Comparison of ENCODE assay signal across 23 cellular contexts in the genomic region with DNA sequence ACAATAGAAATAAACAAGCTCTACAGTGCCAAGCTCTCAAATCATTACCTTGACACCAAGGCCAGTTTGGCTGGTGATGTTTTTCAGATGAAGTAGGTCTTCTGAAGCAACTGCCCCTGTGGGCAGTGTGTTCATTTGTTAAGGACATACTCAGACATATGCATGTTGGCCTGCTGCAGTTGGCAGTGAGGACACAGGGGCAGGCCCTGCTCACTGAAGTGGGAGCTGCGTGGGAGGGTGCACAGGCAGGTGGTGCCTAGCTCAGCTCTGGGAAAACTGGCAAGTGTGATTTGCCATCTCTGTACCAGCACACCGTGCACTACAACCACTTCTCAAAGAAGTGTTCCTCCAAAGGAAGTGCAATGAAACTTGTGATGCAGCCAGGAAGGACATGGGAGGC. TPM values are rescaled to one million over a fixed set of nuclear protein-coding genes. Genes with fewer than 3 reads are reported as not detected.
DNase-seq lines count a peak whose midpoint lies in the region; ATAC-seq and TF ChIP-seq lines count a peak whose summit lies in the region.
"Had no signal": no experiment of that assay in that cellular context is flagged by ENCODE, and none has a peak within 500 bp of the region (broad histone marks: within the 10 kb centered on the region; RNA-seq: fewer than 3 reads in every experiment).

No MANE protein-coding gene starts in this region.

- TF ChIP-seq CTCF in lower lobe of right lung (IDR thresholded peaks at IDR 0.05) (no peak), upper lobe of left lung (IDR thresholded peaks at IDR 0.05) (no peak)

- TF ChIP-seq EP300 in upper lobe of left lung (IDR thresholded peaks at IDR 0.05): no peak

- H3K9me2 ChIP-seq in Karpas-422 (replicated peaks; ENCODE audit: insufficient read depth, low read length): no peaks in the 10 kb centered on the region

- 14 to 42% methylated on average over 1 to 2 of the region's 2 CpGs for WGBS in upper lobe of left lung, 2 donors

- peak overlapping the region; percentile 30 for H3K4me2 ChIP-seq in Karpas-422 (ENCODE audit: low read depth, low read length, poor library complexity, severe bottlenecking)
- H3K4me2 ChIP-seq: PC-9 had no signal

- H3K4me3 ChIP-seq in Karpas-422 (ENCODE audit: low read length) (0 out of 2 replicates have a peak overlapping the region, but pooled peaks have one; percentile 27), lower lobe of right lung (no peak overlapping the region), upper lobe of left lung (no peak overlapping the region)
- H3K4me3 ChIP-seq: PC-9, SJCRH30 had no signal

- no peak overlapping the region for H2AFZ ChIP-seq in Karpas-422 (ENCODE audit: low read length)
- H2AFZ ChIP-seq: PC-9 had no signal

- H3K4me1 ChIP-seq in Karpas-422 (ENCODE audit: low read length): peaks cover 32% of the 10 kb centered on the region
- H3K4me1 ChIP-seq in lower lobe of right lung: peaks cover 14% of the 10 kb centered on the region
- peaks cover 0 to 23% (median 14%) of the 10 kb centered on the region in 4 donors for H3K4me1 ChIP-seq in upper lobe of left lung
- H3K4me1 ChIP-seq: SJCRH30 had no signal

- peak; percentile 54 to 62 for ATAC-seq in lower lobe of right lung
- ATAC-seq in upper lobe of left lung (ENCODE audit: low FRiP score in 2 of 2): no peak
- ATAC-seq in HG02642 (IDR thresholded peaks at IDR 0.05; ENCODE audit: poor library complexity, unreplicated experiment): no peak

- no peak for DNase-seq in Karpas-422
- DNase-seq in dermis blood vessel endothelial cell: peak; percentile 22
- DNase-seq in lower lobe of right lung: no peak
- DNase-seq in upper lobe of left lung: peak; percentile 8 to 48
- DNase-seq in NCI-H446 treated with DMSO at 0.1 percent for 48 hours (lab: John Stamatoyannopoulos, UW): no peak
- no peak for DNase-seq in GF-D8 (lab: John Stamatoyannopoulos, UW)
- DNase-seq: ACHN; CD4-positive, CD25-positive, alpha-beta regulatory T cell; COR-L47; DMS 273 treated with DMSO at 0.1 percent for 48 hours; DND-41; H7; HFFc6; Kasumi-1; MM.1S; NCI-H1105 treated with DMSO at 0.1 percent for 48 hours; NCI-H1694; NCI-H2081 treated with DMSO at 0.1 percent for 48 hours; NCI-H510A treated with DMSO at 0.1 percent for 48 hours; NCI-H774; PC-9; SJCRH30 had no signal

- H3K36me3 ChIP-seq in Karpas-422 (ENCODE audit: insufficient read depth, low read length) (no peaks in the 10 kb centered on the region), lower lobe of right lung (no peaks in the 10 kb centered on the region), upper lobe of left lung (no peaks in the 10 kb centered on the region)
- H3K36me3 ChIP-seq: SJCRH30 had no signal

- no peaks in the 10 kb centered on the region for H3K79me2 ChIP-seq in Karpas-422 (ENCODE audit: low read length)

- H3K27ac ChIP-seq in Karpas-422 (ENCODE audit: low read length): no peak overlapping the region
- H3K27ac ChIP-seq in lower lobe of right lung: no peak overlapping the region
- no peak overlapping the region for H3K27ac ChIP-seq in upper lobe of left lung
- H3K27ac ChIP-seq: PC-9, SJCRH30 had no signal

- H3K9me3 ChIP-seq in Karpas-422 (ENCODE audit: low read length) (no peaks in the 10 kb centered on the region), lower lobe of right lung (no peaks in the 10 kb centered on the region), upper lobe of left lung (no peaks in the 10 kb centered on the region)
- H3K9me3 ChIP-seq: SJCRH30 had no signal

- H3K27me3 ChIP-seq in Karpas-422 (ENCODE audit: low read length) (no peaks in the 10 kb centered on the region), lower lobe of right lung (ENCODE audit: low read depth) (no peaks in the 10 kb centered on the region), upper lobe of left lung (no peaks in the 10 kb centered on the region)
- H3K27me3 ChIP-seq: SJCRH30 had no signal

- intact Hi-C loops in lower lobe of right lung (cut with DNase I): no loop called here

- no peak overlapping the region; the same call in 1 of the 2 replicates for H3K9ac ChIP-seq in Karpas-422 (ENCODE audit: low read length)

- H4K20me1 ChIP-seq in Karpas-422 (ENCODE audit: insufficient read depth, low read depth, low read length): no peaks in the 10 kb centered on the region

- no peak for TF ChIP-seq POLR2A in upper lobe of left lung (IDR thresholded peaks at IDR 0.05)

RNA-seq across cellular contexts. Expression of a gene that starts 28.5 kb away (rescaled TPM):
- total RNA-seq in Karpas-422 (2014; rRNA removed; shearing (Covaris generic); ENCODE audit: low replicate concordance): 20.5 and 26.5 TPM in 2 replicates
- total RNA-seq in dermis blood vessel endothelial cell: 185 and 192 TPM in 2 replicates
- total RNA-seq in lower lobe of right lung: 55.1 TPM
- total RNA-seq in upper lobe of left lung: 10 to 100 TPM; 25.1 to 68.5 (median 45.3) TPM

Comparison
In these comparisons a context has a peak if more than half of its experiments do, and no peak if none do; other contexts are left out.
1. DNase-seq: peak in dermis blood vessel endothelial cell (single experiment) and upper lobe of left lung (2 of 2); none in Karpas-422 (single experiment), lower lobe of right lung (single experiment), NCI-H446 treated with DMSO at 0.1 percent for 48 hours (single experiment) and GF-D8 (single experiment).
2. ATAC-seq: peak in lower lobe of right lung (2 of 2); none in upper lobe of left lung (0 of 2) and HG02642 (single experiment).